In the genomic region with DNA sequence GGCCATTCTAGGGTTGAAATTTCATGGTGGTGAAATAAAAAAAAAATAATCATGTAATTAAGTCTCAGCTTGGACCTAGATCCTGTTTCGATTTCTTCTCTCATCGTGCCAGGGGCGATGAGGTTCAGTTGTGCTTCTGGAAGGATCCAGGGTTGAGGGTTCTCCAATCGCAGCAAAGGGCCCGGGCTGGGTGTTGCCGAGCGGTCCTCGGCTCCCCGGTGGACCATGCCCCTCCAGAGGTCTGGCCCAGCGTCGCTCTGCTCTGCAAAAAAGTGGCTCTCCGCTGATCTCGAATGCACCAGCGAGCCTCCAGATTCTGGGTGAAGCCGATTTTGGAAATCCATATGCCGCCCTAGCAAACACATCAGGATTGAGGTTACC, we compare ENCODE assay signal across 14 cellular contexts. TPM values are rescaled to one million over a fixed set of nuclear protein-coding genes. Genes with fewer than 3 reads are reported as not detected.
DNase-seq lines count a peak whose midpoint lies in the region; ATAC-seq and TF ChIP-seq lines count a peak whose summit lies in the region.
"Had no signal": no experiment of that assay in that cellular context is flagged by ENCODE, and none has a peak within 500 bp of the region (broad histone marks: within the 10 kb centered on the region; RNA-seq: fewer than 3 reads in every experiment).

No MANE protein-coding gene starts in this region.

- 14 to 24% (median 21%) methylated on average over 13 to 16 of the region's 16 CpGs for WGBS in heart left ventricle, 4 donors
- 21 to 31% methylated on average over 9 to 15 of the region's 16 CpGs for WGBS in tibial nerve, 2 donors

- no peak for TF ChIP-seq POLR2A in heart left ventricle (IDR thresholded peaks at IDR 0.05)
- no peak for TF ChIP-seq POLR2A in tibial nerve (IDR thresholded peaks at IDR 0.05)

- H3K4me1 ChIP-seq in heart left ventricle (no peaks in the 10 kb centered on the region), right atrium auricular region (no peaks in the 10 kb centered on the region), tibial nerve (peaks cover 0 to 9% (median 0%) of the 10 kb centered on the region in 4 donors)
- H3K4me1 ChIP-seq: breast epithelium had no signal

- no peaks in the 10 kb centered on the region for H3K36me3 ChIP-seq in heart left ventricle
- no peaks in the 10 kb centered on the region for H3K36me3 ChIP-seq in right atrium auricular region
- H3K36me3 ChIP-seq in tibial nerve, result no peaks in the 10 kb centered on the region
- H3K36me3 ChIP-seq: breast epithelium had no signal

- intact Hi-C loops in heart left ventricle (cut with DNase I) (no loop called here), dorsolateral prefrontal cortex (cut with DNase I) (no loop called here)

- no peak for TF ChIP-seq CTCF in heart left ventricle (IDR thresholded peaks at IDR 0.05)
- no peak for TF ChIP-seq CTCF in right atrium auricular region (IDR thresholded peaks at IDR 0.05)
- TF ChIP-seq CTCF in dorsolateral prefrontal cortex (IDR thresholded peaks at IDR 0.05 in 54 of 56, conservative IDR thresholded peaks at IDR 0.05 in 2 of 56; ENCODE audit: low read depth in 1 of 56, partially characterized antibody in 56 of 56), result no peak
- TF ChIP-seq CTCF in tibial nerve (IDR thresholded peaks at IDR 0.05), result no peak

- H3K27me3 ChIP-seq in heart left ventricle (peaks cover 0 to 82% (median 20%) of the 10 kb centered on the region in 9 donors), right atrium auricular region (no peaks in the 10 kb centered on the region), dorsolateral prefrontal cortex (peaks cover 0 to 44% (median 9%) of the 10 kb centered on the region in 45 donors), tibial nerve (peaks cover 0 to 33% of the 10 kb centered on the region in 2 donors)
- H3K27me3 ChIP-seq: breast epithelium had no signal

- H3K4me3 ChIP-seq in heart left ventricle (peak overlapping the region in 7 of 12 donors; percentile 8 to 39 (median 14)), right atrium auricular region (no peak overlapping the region), dorsolateral prefrontal cortex (peak overlapping the region in 56 of 59 donors; percentile 7 to 66 (median 40)), tibial nerve (peak overlapping the region; percentile 9 to 35 (median 26))

- H3K27ac ChIP-seq in heart left ventricle, result no peak overlapping the region
- H3K27ac ChIP-seq in right atrium auricular region, result no peak overlapping the region
- no peak overlapping the region for H3K27ac ChIP-seq in dorsolateral prefrontal cortex
- H3K27ac ChIP-seq in tibial nerve, result no peak overlapping the region
- no peak overlapping the region for H3K27ac ChIP-seq in caudate nucleus (ENCODE audit: low read depth, low read length)
- H3K27ac ChIP-seq: breast epithelium had no signal

- DNase-seq in heart left ventricle (no peak), right atrium auricular region (ENCODE audit: low spot score) (no peak), dorsolateral prefrontal cortex (no peak), medulla oblongata (ENCODE audit: extremely low spot score) (peak; percentile 9), tibial nerve (ENCODE audit: low spot score in 2 of 2) (no peak), caudate nucleus (lab: John Stamatoyannopoulos, UW) (no peak)
- DNase-seq: C1 segment of cervical spinal cord; occipital lobe; stimulated activated CD4-positive, alpha-beta T cell treated with anti-CD3 and anti-CD28 coated beads, Interleukin-15, amount 100 ng/mL, for 24 hours; stimulated activated CD8-positive, alpha-beta memory T cell treated with anti-CD3 and anti-CD28 coated beads, Interleukin-4, amount 100 ng/mL, for 48 hours had no signal

- ATAC-seq in heart left ventricle (no peak), SK-N-SH treated with all-trans-retinoic acid at 6 μM for 48 hours (no peak), GM18909 (IDR thresholded peaks at IDR 0.05; ENCODE audit: poor library complexity, unreplicated experiment) (no peak)

- no peak for TF ChIP-seq EP300 in tibial nerve (IDR thresholded peaks at IDR 0.05)

- H3K9me3 ChIP-seq in heart left ventricle (no peaks in the 10 kb centered on the region), right atrium auricular region (no peaks in the 10 kb centered on the region), tibial nerve (no peaks in the 10 kb centered on the region)
- H3K9me3 ChIP-seq: breast epithelium had no signal

TF ChIP-seq in SK-N-SH treated with all-trans-retinoic acid at 6 μM for 48 hours, 23 proteins besides CTCF, POLR2A, EP300 and RAD21:
- TF ChIP-seq ESRRG (CRISPR knock-in tag; IDR thresholded peaks at IDR 0.05), result no peak
- TF ChIP-seq, protein P1, sequence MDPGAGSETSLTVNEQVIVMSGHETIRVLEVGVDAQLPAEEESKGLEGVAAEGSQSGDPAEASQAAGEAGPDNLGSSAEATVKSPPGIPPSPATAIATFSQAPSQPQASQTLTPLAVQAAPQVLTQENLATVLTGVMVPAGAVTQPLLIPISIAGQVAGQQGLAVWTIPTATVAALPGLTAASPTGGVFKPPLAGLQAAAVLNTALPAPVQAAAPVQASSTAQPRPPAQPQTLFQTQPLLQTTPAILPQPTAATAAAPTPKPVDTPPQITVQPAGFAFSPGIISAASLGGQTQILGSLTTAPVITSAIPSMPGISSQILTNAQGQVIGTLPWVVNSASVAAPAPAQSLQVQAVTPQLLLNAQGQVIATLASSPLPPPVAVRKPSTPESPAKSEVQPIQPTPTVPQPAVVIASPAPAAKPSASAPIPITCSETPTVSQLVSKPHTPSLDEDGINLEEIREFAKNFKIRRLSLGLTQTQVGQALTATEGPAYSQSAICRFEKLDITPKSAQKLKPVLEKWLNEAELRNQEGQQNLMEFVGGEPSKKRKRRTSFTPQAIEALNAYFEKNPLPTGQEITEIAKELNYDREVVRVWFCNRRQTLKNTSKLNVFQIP (CRISPR knock-in tag; IDR thresholded peaks at IDR 0.05; ENCODE audit: borderline replicate concordance, low read depth), result no peak

RNA-seq across cellular contexts. Expression of gene EN1, which starts 39.0 kb away (rescaled TPM):
- total RNA-seq in heart left ventricle, result under 1 TPM in 1 of 9 donors, not detected in 8; 0.27 TPM
- not detected for polyA plus RNA-seq in heart left ventricle
- not detected for total RNA-seq in right atrium auricular region
- total RNA-seq in dorsolateral prefrontal cortex, result under 1 TPM in 9 of 120 experiments, not detected in 111; 0.18 to 0.48 (median 0.22) TPM
- total RNA-seq in tibial nerve, result under 1 TPM in 3 of 4 donors, not detected in 1; 0.63 to 0.90 (median 0.78) TPM
- total RNA-seq: NCI-H460, occipital lobe had no signal

Comparison
In these comparisons a context has a peak if more than half of its experiments do, and no peak if none do; other contexts are left out.
1. H3K4me3 ChIP-seq: peak in heart left ventricle (7 of 12), dorsolateral prefrontal cortex (56 of 59) and tibial nerve (4 of 4); none in right atrium auricular region (0 of 2).